In the genomic region with DNA sequence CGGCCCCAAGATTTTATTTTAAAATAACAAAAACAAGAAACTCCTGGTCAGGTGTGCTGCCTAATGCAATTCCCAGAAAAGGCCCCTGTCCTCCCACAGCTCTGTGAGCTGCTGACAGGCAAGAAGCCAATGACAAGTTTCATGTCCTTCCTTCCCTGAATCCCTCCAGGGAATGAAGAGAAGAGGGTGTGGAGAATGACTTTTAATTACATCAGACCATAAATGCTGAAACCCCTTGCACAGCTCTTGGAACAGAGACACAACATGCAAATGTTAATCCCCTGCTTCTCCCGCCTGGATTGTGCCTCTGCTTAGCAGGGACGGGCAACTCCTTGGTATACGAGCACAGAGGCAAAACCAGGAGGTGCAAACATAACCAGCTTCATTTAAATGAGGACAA, we compare ENCODE assay signal across 18 cellular contexts.
"Had no signal": no experiment of that assay in that cellular context is flagged by ENCODE, and none has a peak within 500 bp of the region (broad histone marks: within the 10 kb centered on the region; RNA-seq: fewer than 3 reads in every experiment).

No MANE protein-coding gene starts in this region.

- H3K36me3 ChIP-seq: adrenal gland, left ventricle myocardium inferior, upper lobe of left lung had no signal

- H3K9me3 ChIP-seq: adrenal gland, left ventricle myocardium inferior, upper lobe of left lung had no signal

- H3K27ac ChIP-seq: adrenal gland, hepatocyte, left ventricle myocardium inferior, upper lobe of left lung had no signal

- H3K4me1 ChIP-seq: adrenal gland, upper lobe of left lung had no signal

- H3K79me2 ChIP-seq: hepatocyte had no signal

- ATAC-seq: activated CD8-positive, alpha-beta T cell treated with anti-CD3 and anti-CD28 coated beads, Interleukin-2, amount 10 ng/mL, durations not matched to agents 7 days and 5 days; natural killer cell treated with Interleukin-12 subunit alpha and Interleukin-12 subunit beta and Interleukin-15 and Interleukin-18, amount 100 ng/mL, for 72 hours; T-helper 17 cell had no signal

- H2AFZ ChIP-seq: hepatocyte had no signal

- H3K4me3 ChIP-seq: adrenal gland, hepatocyte, left ventricle myocardium inferior, upper lobe of left lung had no signal

- H3K4me2 ChIP-seq: hepatocyte had no signal

- DNase-seq: activated CD4-positive, alpha-beta T cell treated with anti-CD3 and anti-CD28 coated beads for 48 hours; activated CD8-positive, alpha-beta memory T cell treated with anti-CD3 and anti-CD28 coated beads, Interleukin-2, amount 50 U/mL, for 4 hours; activated CD8-positive, alpha-beta T cell treated with anti-CD3 and anti-CD28 coated beads, Interleukin-2, amount 10 ng/mL, durations not matched to agents 7 days and 5 days; activated effector memory CD4-positive, alpha-beta T cell treated with anti-CD3 and anti-CD28 coated beads, Interleukin-2, amount 50 U/mL, for 16 hours; activated T-cell treated with anti-CD3 and anti-CD28 coated beads, Interleukin-2, amount 50 U/mL, for 48 hours; adrenal gland; kidney; left ventricle myocardium inferior; nucleus accumbens; posterior cingulate gyrus; retina; stimulated activated CD4-positive, alpha-beta T cell treated with anti-CD3 and anti-CD28 coated beads, Interleukin-4, amount 100 ng/mL, for 24 hours; stimulated activated naive CD4-positive, alpha-beta T cell treated with Interleukin-2 at 50 U/mL for 16 hours; substantia nigra; T-helper 17 cell; upper lobe of left lung had no signal

- H3K27me3 ChIP-seq: adrenal gland, hepatocyte, upper lobe of left lung had no signal
